ENCODE assay signal across 27 cellular contexts in the genomic region with DNA sequence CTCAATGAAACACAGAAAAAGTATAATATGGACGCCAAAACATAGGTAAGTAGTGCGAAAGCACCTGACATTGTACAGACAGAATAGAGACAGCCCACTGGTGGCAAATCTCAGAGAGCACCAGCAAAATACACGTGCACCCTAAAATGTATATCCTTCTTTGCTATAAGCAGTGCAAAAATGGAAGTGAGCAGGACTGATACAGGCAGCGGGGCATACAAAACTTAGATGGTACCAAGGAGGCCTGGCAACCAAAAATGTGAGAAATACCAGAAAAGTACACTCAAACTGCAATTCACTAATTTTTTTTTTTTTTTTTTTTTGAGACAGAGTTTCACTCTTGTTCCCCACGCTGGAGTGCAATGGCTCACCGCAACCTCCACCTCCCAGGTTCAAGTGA.
"Had no signal": no experiment of that assay in that cellular context is flagged by ENCODE, and none has a peak within 500 bp of the region (broad histone marks: within the 10 kb centered on the region; RNA-seq: fewer than 3 reads in every experiment).

No MANE protein-coding gene starts in this region.

- H3K27me3 Mint-ChIP-seq: activated B cell treated with CpG ODN at 0.5 μM for 24 hours; activated CD4-positive, alpha-beta T cell treated with anti-CD3 and anti-CD28 coated beads, Interleukin-2, amount 10 ng/mL, durations not matched to agents 24 days and 14 days; activated naive CD8-positive, alpha-beta T cell; central memory CD8-positive, alpha-beta T cell; dendritic cell treated with granulocyte-macrophage colony-stimulating factor and Interleukin-4, amounts not matched to agents 40 ng/mL and 50 ng/mL, for 4 days; T-cell had no signal

- H3K27ac ChIP-seq: brain microvascular endothelial cell, coronary artery, dorsolateral prefrontal cortex, WERI-Rb-1 had no signal

- H3K4me1 Mint-ChIP-seq: activated B cell treated with CpG ODN at 0.5 μM for 24 hours; central memory CD8-positive, alpha-beta T cell; endodermal cell; T-cell had no signal

- H3K4me3 ChIP-seq: coronary artery, dorsolateral prefrontal cortex had no signal

- H3K9me3 Mint-ChIP-seq: activated B cell treated with CpG ODN at 0.5 μM for 24 hours; activated CD4-positive, alpha-beta T cell treated with anti-CD3 and anti-CD28 coated beads, Interleukin-2, amount 10 ng/mL, durations not matched to agents 24 days and 14 days; central memory CD8-positive, alpha-beta T cell; dendritic cell treated with granulocyte-macrophage colony-stimulating factor and Interleukin-4, amounts not matched to agents 40 ng/mL and 50 ng/mL, for 4 days; endodermal cell; T-cell; T-helper 1 cell treated with Interleukin-12 subunit alpha and Interleukin-12 subunit beta and Interleukin-4 antibody, amounts not matched to agents 30 μg/mL and 1 μg/mL, for 36 hours had no signal

- DNase-seq: activated B cell treated with CpG ODN at 0.5 μM for 24 hours; activated CD4-positive, alpha-beta T cell treated with anti-CD3 and anti-CD28 coated beads, Interleukin-2, amount 10 ng/mL, durations not matched to agents 24 days and 14 days; activated CD4-positive, alpha-beta T cell treated with anti-CD3 and anti-CD28 coated beads, Interleukin-2, amount 50 U/mL, for 4 hours; activated CD8-positive, alpha-beta memory T cell treated with anti-CD3 and anti-CD28 coated beads, Interleukin-2, amount 50 U/mL, for 4 hours; activated CD8-positive, alpha-beta T cell treated with anti-CD3 and anti-CD28 coated beads, Interleukin-2, amount 10 ng/mL, durations not matched to agents 7 days and 5 days; activated effector memory CD4-positive, alpha-beta T cell treated with Interleukin-2 at 50 U/mL for 16 hours; activated gamma-delta T cell treated with Interleukin-2 at 50 U/mL for 16 hours; activated naive CD4-positive, alpha-beta T cell treated with anti-CD3 and anti-CD28 coated beads, Interleukin-2, amount 50 U/mL, for 16 hours; activated T-cell treated with anti-CD3 and anti-CD28 coated beads, Interleukin-2, amount 50 U/mL, for 1 hour; amniotic stem cell; anterior cingulate cortex; brain microvascular endothelial cell; dorsolateral prefrontal cortex; effector memory CD4-positive, alpha-beta T cell; endodermal cell; foreskin fibroblast; SW 1271; T-cell; T1000; WERI-Rb-1 had no signal

- H3K27me3 ChIP-seq: brain microvascular endothelial cell, dorsolateral prefrontal cortex had no signal

- H3K4me3 Mint-ChIP-seq: activated B cell treated with CpG ODN at 0.5 μM for 24 hours; activated CD4-positive, alpha-beta T cell treated with anti-CD3 and anti-CD28 coated beads, Interleukin-2, amount 10 ng/mL, durations not matched to agents 24 days and 14 days; activated CD8-positive, alpha-beta memory T cell treated with anti-CD3 and anti-CD28 coated beads, Interleukin-2, amount 10 ng/mL, durations not matched to agents 7 days and 5 days; activated CD8-positive, alpha-beta T cell treated with anti-CD3 and anti-CD28 coated beads, Interleukin-2, amount 10 ng/mL, durations not matched to agents 7 days and 5 days; activated naive CD8-positive, alpha-beta T cell; central memory CD8-positive, alpha-beta T cell; dendritic cell treated with granulocyte-macrophage colony-stimulating factor and Interleukin-4, amounts not matched to agents 40 ng/mL and 50 ng/mL, for 4 days; endodermal cell; T-cell; T-helper 1 cell treated with Interleukin-12 subunit alpha and Interleukin-12 subunit beta and Interleukin-4 antibody, amounts not matched to agents 30 μg/mL and 1 μg/mL, for 36 hours had no signal

- H3K36me3 ChIP-seq: brain microvascular endothelial cell, WERI-Rb-1 had no signal

- H3K27ac Mint-ChIP-seq: activated B cell treated with CpG ODN at 0.5 μM for 24 hours; activated CD4-positive, alpha-beta T cell treated with anti-CD3 and anti-CD28 coated beads, Interleukin-2, amount 10 ng/mL, durations not matched to agents 24 days and 14 days; activated CD8-positive, alpha-beta memory T cell treated with anti-CD3 and anti-CD28 coated beads, Interleukin-2, amount 10 ng/mL, durations not matched to agents 7 days and 5 days; activated CD8-positive, alpha-beta T cell treated with anti-CD3 and anti-CD28 coated beads, Interleukin-2, amount 10 ng/mL, durations not matched to agents 7 days and 5 days; activated naive CD8-positive, alpha-beta T cell; dendritic cell treated with granulocyte-macrophage colony-stimulating factor and Interleukin-4, amounts not matched to agents 40 ng/mL and 50 ng/mL, for 4 days; endodermal cell; T-cell; T-helper 1 cell treated with Interleukin-12 subunit alpha and Interleukin-12 subunit beta and Interleukin-4 antibody, amounts not matched to agents 30 μg/mL and 1 μg/mL, for 36 hours had no signal

- ATAC-seq: activated CD8-positive, alpha-beta T cell treated with anti-CD3 and anti-CD28 coated beads, Interleukin-2, amount 10 ng/mL, durations not matched to agents 7 days and 5 days; esophagus mucosa; T-cell had no signal

- H3K36me3 Mint-ChIP-seq: activated CD8-positive, alpha-beta memory T cell treated with anti-CD3 and anti-CD28 coated beads, Interleukin-2, amount 10 ng/mL, durations not matched to agents 7 days and 5 days; activated naive CD8-positive, alpha-beta T cell; T-cell had no signal
